Comparison of ENCODE assay signal across 8 cellular contexts in genomic region chr16:30095166-30096078, GRCh38.
A peak's percentile ranks its signal among the peaks of the same experiment; 100 is the strongest.
DNase-seq lines count a peak whose midpoint lies in the region; TF ChIP-seq lines count a peak whose summit lies in the region.

No MANE protein-coding gene starts in this region.

- H3K36me3 ChIP-seq in SU-DHL-6 (ENCODE audit: low read length) (peaks cover 3% of the 10 kb centered on the region; the same call in 1 of the 2 replicates), rectal smooth muscle tissue (ENCODE audit: control insufficient read depth, insufficient read depth, low read length) (peaks cover 4% of the 10 kb centered on the region)

- H4K20me1 ChIP-seq in SU-DHL-6 (ENCODE audit: low read depth, low read length): no peaks in the 10 kb centered on the region

- peaks cover 23% of the 10 kb centered on the region for H3K9me3 ChIP-seq in SU-DHL-6 (ENCODE audit: insufficient read depth, low read length)

- no peak overlapping the region for H2AFZ ChIP-seq in SU-DHL-6 (ENCODE audit: low read depth, low read length, severe bottlenecking)

- H3K27me3 ChIP-seq in SU-DHL-6 (ENCODE audit: low read length) (no peaks in the 10 kb centered on the region), rectal smooth muscle tissue (ENCODE audit: control insufficient read depth, insufficient read depth, low read length) (no peaks in the 10 kb centered on the region)

- peak overlapping the region; percentile 58 for H3K4me2 ChIP-seq in SU-DHL-6 (ENCODE audit: low read depth, low read length, poor library complexity, severe bottlenecking)

- TF ChIP-seq CTCF in SU-DHL-6 (IDR thresholded peaks at IDR 0.05; ENCODE audit: insufficient read depth, low read length, poor library complexity, severe bottlenecking) (no peak), fibroblast of mammary gland (conservative IDR thresholded peaks at IDR 0.05; ENCODE audit: control insufficient read depth, insufficient read depth, low read depth, low read length) (no peak)

- peak; percentile 18 for DNase-seq in EH (ENCODE audit: low read depth)
- DNase-seq in fibroblast of mammary gland (ENCODE audit: low read depth): no peak
- DNase-seq in NCI-H446 treated with DMSO at 0.1 percent for 48 hours (lab: John Stamatoyannopoulos, UW): no peak
- no peak for DNase-seq in dedifferentiated amniotic fluid mesenchymal stem cell (ENCODE audit: extremely low spot score)
- DNase-seq in NCI-H524 (lab: John Stamatoyannopoulos, UW): no peak
- no peak for DNase-seq in activated CD4-positive, CD25-positive, alpha-beta regulatory T cell treated with anti-CD3 and anti-CD28 coated beads, Interleukin-2, amount 50 U/mL, for 72 hours

- H3K9ac ChIP-seq in SU-DHL-6 (ENCODE audit: low read length) (peak overlapping the region; percentile 41), rectal smooth muscle tissue (ENCODE audit: low read length) (peak overlapping the region; percentile 75)

- H3K27ac ChIP-seq in SU-DHL-6 (ENCODE audit: low read depth, low read length) (peak overlapping the region; percentile 3; the same call in 1 of the 2 replicates), rectal smooth muscle tissue (ENCODE audit: low read depth, low read length) (peak overlapping the region; percentile 92)

- no peaks in the 10 kb centered on the region for H3K9me2 ChIP-seq in SU-DHL-6 (replicated peaks; ENCODE audit: insufficient read depth, low read length)

- peaks cover 19% of the 10 kb centered on the region for H3K4me1 ChIP-seq in rectal smooth muscle tissue (ENCODE audit: control insufficient read depth, insufficient read depth, low read length)

- peaks cover 18% of the 10 kb centered on the region for H3F3A ChIP-seq in SU-DHL-6 (ENCODE audit: insufficient read depth)

- H3K79me2 ChIP-seq in SU-DHL-6 (ENCODE audit: insufficient read depth, low read length): no peaks in the 10 kb centered on the region

- H3K4me3 ChIP-seq in SU-DHL-6 (ENCODE audit: insufficient read depth, low read length, poor library complexity, severe bottlenecking): no peak overlapping the region
- peak overlapping the region; percentile 48 for H3K4me3 ChIP-seq in fibroblast of mammary gland (ENCODE audit: control insufficient read depth, low read depth, low read length)
- peak overlapping the region; percentile 94 for H3K4me3 ChIP-seq in rectal smooth muscle tissue (ENCODE audit: low read length)
